13 cellular contexts compared by ENCODE assay signal in genomic region chr5:173004447-173004846, GRCh38.
"Had no signal": no experiment of that assay in that cellular context is flagged by ENCODE, and none has a peak within 500 bp of the region (broad histone marks: within the 10 kb centered on the region; RNA-seq: fewer than 3 reads in every experiment).

No MANE protein-coding gene starts in this region.

- H3K27me3 Mint-ChIP-seq: activated B cell treated with CpG ODN at 0.5 μM for 24 hours; stimulated activated naive CD8-positive, alpha-beta T cell treated with anti-CD3 and anti-CD28 coated beads, Interleukin-15, Interleukin-2, amounts not matched to agents 100 ng/mL and 50 ng/mL, for 24 hours had no signal

- H3K36me3 ChIP-seq: left ventricle myocardium inferior, pancreas, suprapubic skin had no signal

- ATAC-seq: esophagus mucosa, pancreas, sciatic nerve had no signal

- H3K4me3 Mint-ChIP-seq: activated B cell treated with CpG ODN at 0.5 μM for 24 hours; stimulated activated naive CD8-positive, alpha-beta T cell treated with anti-CD3 and anti-CD28 coated beads, Interleukin-15, Interleukin-2, amounts not matched to agents 100 ng/mL and 50 ng/mL, for 24 hours had no signal

- H3K27ac ChIP-seq: left ventricle myocardium inferior, pancreas, suprapubic skin had no signal

- H3K27me3 ChIP-seq: pancreas, suprapubic skin had no signal

- DNase-seq: activated B cell treated with CpG ODN at 0.5 μM for 24 hours; activated CD4-positive, alpha-beta T cell treated with anti-CD3 and anti-CD28 coated beads, Interleukin-2, amount 50 U/mL, for 1 hour; activated naive CD4-positive, alpha-beta T cell treated with anti-CD3 and anti-CD28 coated beads, Interleukin-2, amount 50 U/mL, for 16 hours; activated T-cell treated with anti-CD3 and anti-CD28 coated beads for 4 hours; amniotic stem cell; hippocampal formation; left ventricle myocardium inferior; pancreas; trophoblast cell had no signal

- H3K27ac Mint-ChIP-seq: stimulated activated naive CD8-positive, alpha-beta T cell treated with anti-CD3 and anti-CD28 coated beads, Interleukin-15, Interleukin-2, amounts not matched to agents 100 ng/mL and 50 ng/mL, for 24 hours had no signal

- H3K9me3 Mint-ChIP-seq: activated B cell treated with CpG ODN at 0.5 μM for 24 hours; stimulated activated naive CD8-positive, alpha-beta T cell treated with anti-CD3 and anti-CD28 coated beads, Interleukin-15, Interleukin-2, amounts not matched to agents 100 ng/mL and 50 ng/mL, for 24 hours had no signal

- H3K9me3 ChIP-seq: left ventricle myocardium inferior, pancreas, suprapubic skin had no signal

- H3K4me3 ChIP-seq: left ventricle myocardium inferior, pancreas, suprapubic skin had no signal
